Comparison of ENCODE assay signal across 8 cellular contexts in genomic region chr3:69087030-69087791, GRCh38. TPM values are rescaled to one million over a fixed set of nuclear protein-coding genes. Genes with fewer than 3 reads are reported as not detected.
DNase-seq lines count a peak whose midpoint lies in the region; TF ChIP-seq lines count a peak whose summit lies in the region.
"Had no signal": no experiment of that assay in that cellular context is flagged by ENCODE, and none has a peak within 500 bp of the region (broad histone marks: within the 10 kb centered on the region; RNA-seq: fewer than 3 reads in every experiment).

No MANE protein-coding gene starts in this region.

- TF ChIP-seq CTCF in adrenal gland (IDR thresholded peaks at IDR 0.05) (no peak), suprapubic skin (IDR thresholded peaks at IDR 0.05) (no peak), H9 (conservative IDR thresholded peaks at IDR 0.05) (no peak)

- H3K27me3 ChIP-seq in Karpas-422 (ENCODE audit: low read length) (no peaks in the 10 kb centered on the region), adrenal gland (no peaks in the 10 kb centered on the region), layer of hippocampus (ENCODE audit: control insufficient read depth, insufficient read depth, low read length) (no peaks in the 10 kb centered on the region), suprapubic skin (no peaks in the 10 kb centered on the region), H9 (ENCODE audit: insufficient read depth, low read length) (no peaks in the 10 kb centered on the region)

- no peak overlapping the region for H4K91ac ChIP-seq in H9 (ENCODE audit: insufficient read length, low read depth, low read length)

- H3K56ac ChIP-seq in H9 (ENCODE audit: insufficient read length, low read depth, low read length), result no peak overlapping the region

- H3K4me3 Mint-ChIP-seq in H9, result no peak overlapping the region

- no peak overlapping the region for H3K23ac ChIP-seq in H9 (ENCODE audit: insufficient read length, low read depth, low read length)

- H3K9me3 ChIP-seq in Karpas-422 (ENCODE audit: low read length) (no peaks in the 10 kb centered on the region), adrenal gland (replicated peaks in 1 of 3) (no peaks in the 10 kb centered on the region), suprapubic skin (no peaks in the 10 kb centered on the region), H9 (ENCODE audit: control insufficient read depth, low read depth, low read length) (no peaks in the 10 kb centered on the region)

- TF ChIP-seq POLR2A in adrenal gland (IDR thresholded peaks at IDR 0.05) (no peak), suprapubic skin (IDR thresholded peaks at IDR 0.05) (no peak)

- no peak overlapping the region for H3K4me3 ChIP-seq in Karpas-422 (ENCODE audit: low read length)
- H3K4me3 ChIP-seq in adrenal gland, result peak overlapping the region in 1 of 4 donors; percentile 92
- H3K4me3 ChIP-seq in suprapubic skin, result peak overlapping the region; percentile 93

- H4K20me1 ChIP-seq in Karpas-422 (ENCODE audit: insufficient read depth, low read depth, low read length) (no peaks in the 10 kb centered on the region), H9 (ENCODE audit: control insufficient read depth, insufficient read depth, insufficient read length) (no peaks in the 10 kb centered on the region)

- H2AK5ac ChIP-seq in H9 (ENCODE audit: insufficient read length, low read length), result no peak overlapping the region

- DNase-seq in Karpas-422 (no peak), adrenal gland (peak in 1 of 7 donors; percentile 39), suprapubic skin (ENCODE audit: low spot score in 2 of 2) (no peak), H9 (no peak), NCI-H1048 (lab: John Stamatoyannopoulos, UW) (no peak)
- no peak for DNase-seq in stimulated activated CD4-positive, alpha-beta T cell treated with anti-CD3 and anti-CD28 coated beads, Interleukin-4, amount 100 ng/mL, for 1 hour
- DNase-seq: stimulated activated CD4-positive, alpha-beta T cell treated with anti-CD3 and anti-CD28 coated beads, Interleukin-4, amount 100 ng/mL, for 24 hours had no signal

- no peaks in the 10 kb centered on the region for H3K9me2 ChIP-seq in Karpas-422 (replicated peaks; ENCODE audit: insufficient read depth, low read length)

- no peaks in the 10 kb centered on the region for H3K36me3 Mint-ChIP-seq in H9 (ENCODE audit: insufficient read depth in 1 of 3, low read depth in 3 of 3)

- no peak overlapping the region for H3K4ac ChIP-seq in H9 (ENCODE audit: low read depth, low read length)

- H3T11ph ChIP-seq in H9 (ENCODE audit: low read length), result no peak overlapping the region

- no peak for TF ChIP-seq EP300 in suprapubic skin (IDR thresholded peaks at IDR 0.05)

- H3K4me1 ChIP-seq in Karpas-422 (ENCODE audit: low read length) (peaks cover 74% of the 10 kb centered on the region), adrenal gland (replicated peaks in 1 of 2) (peaks cover 59 to 81% of the 10 kb centered on the region in 2 donors), suprapubic skin (peaks cover 86% of the 10 kb centered on the region), H9 (ENCODE audit: insufficient read depth, low read length) (peaks cover 12% of the 10 kb centered on the region)

- no peak overlapping the region for H3K27ac ChIP-seq in Karpas-422 (ENCODE audit: low read length)
- H3K27ac ChIP-seq in adrenal gland, result peak overlapping the region; percentile 66 to 96 (median 90)
- peak overlapping the region; percentile 92 for H3K27ac ChIP-seq in layer of hippocampus (ENCODE audit: low read depth, low read length)
- peak overlapping the region; percentile 96 for H3K27ac ChIP-seq in suprapubic skin
- H3K27ac ChIP-seq in H9 (ENCODE audit: insufficient read length, low read depth, low read length), result no peak overlapping the region

- H2BK12ac ChIP-seq in H9 (ENCODE audit: insufficient read length, low read depth, low read length), result no peak overlapping the region

- intact Hi-C loops in adrenal gland (cut with DNase I), result no loop called here

- no peaks in the 10 kb centered on the region for H3K9me3 Mint-ChIP-seq in H9

- no peak overlapping the region for H3K18ac ChIP-seq in H9 (ENCODE audit: insufficient read length, low read depth, low read length)

- H4K8ac ChIP-seq in H9 (replicated peaks; ENCODE audit: insufficient read length, low read depth, low read length), result no peak overlapping the region

- peaks cover 7% of the 10 kb centered on the region for H3K23me2 ChIP-seq in H9 (ENCODE audit: insufficient read length, low read depth, low read length, poor library complexity, severe bottlenecking)

- no peak overlapping the region for H2BK5ac ChIP-seq in H9 (ENCODE audit: insufficient read length, low read length)

- H3K14ac ChIP-seq in H9 (ENCODE audit: insufficient read depth, low read length), result no peak overlapping the region

- H2AFZ ChIP-seq in Karpas-422 (ENCODE audit: low read length) (no peak overlapping the region), H9 (ENCODE audit: low read length) (no peak overlapping the region)

- WGBS in adrenal gland, 4 donors, result 53 to 71% (median 64%) methylated on average over 3 of the region's 3 CpGs
- WGBS in suprapubic skin, result 57% methylated on average over 3 of the region's 3 CpGs
- no CpG with 5 or more reads among the region's 3 CpGs for WGBS in H9 (ENCODE audit: extremely low coverage, insufficient read length, low lambda C conversion rate)

- H3K79me1 ChIP-seq in H9 (ENCODE audit: insufficient read depth, low read depth, low read length, poor library complexity, severe bottlenecking), result no peaks in the 10 kb centered on the region

- H3K36me3 ChIP-seq in Karpas-422 (ENCODE audit: insufficient read depth, low read length), result no peaks in the 10 kb centered on the region
- peaks cover 0 to 7% of the 10 kb centered on the region in 2 donors for H3K36me3 ChIP-seq in adrenal gland (replicated peaks in 1 of 2)
- H3K36me3 ChIP-seq in suprapubic skin, result no peaks in the 10 kb centered on the region

- H3K27ac Mint-ChIP-seq in H9, result no peak overlapping the region

- no peaks in the 10 kb centered on the region; the same call in 1 of the 2 replicates for H3K27me3 Mint-ChIP-seq in H9 (ENCODE audit: low read depth)

- H2BK15ac ChIP-seq in H9 (ENCODE audit: low read depth, low read length), result no peak overlapping the region

- H3K79me2 ChIP-seq in Karpas-422 (ENCODE audit: low read length), result peaks cover 25% of the 10 kb centered on the region
- H3K79me2 ChIP-seq in H9 (ENCODE audit: insufficient read depth, low read length), result no peaks in the 10 kb centered on the region

- H2BK20ac ChIP-seq in H9 (ENCODE audit: low read depth, low read length, poor library complexity, severe bottlenecking), result no peak overlapping the region

- H2BK120ac ChIP-seq in H9 (ENCODE audit: low read depth, low read length, poor library complexity, severe bottlenecking), result no peak overlapping the region

- peaks cover 38 to 40% of the 10 kb centered on the region in 2 experiments for H3K4me1 Mint-ChIP-seq in H9

- peak overlapping the region; percentile 21 for H3K4me2 ChIP-seq in Karpas-422 (ENCODE audit: low read depth, low read length, poor library complexity, severe bottlenecking)
- no peak overlapping the region for H3K4me2 ChIP-seq in H9 (ENCODE audit: insufficient read depth, insufficient read length, low read length)

- no peak overlapping the region for H3K9ac ChIP-seq in Karpas-422 (ENCODE audit: low read length)
- no peak overlapping the region for H3K9ac ChIP-seq in H9 (ENCODE audit: extremely low read depth, insufficient read length, low read length)

- no peak overlapping the region for H4K5ac ChIP-seq in H9 (ENCODE audit: insufficient read length, low read depth, low read length)

RNA-seq across cellular contexts. Expression of gene ARL6IP5, which starts 2.5 kb away (rescaled TPM):
- total RNA-seq in Karpas-422 (2014; rRNA removed; shearing (Covaris generic); ENCODE audit: low replicate concordance), result 16.6 and 40.7 TPM in 2 replicates
- total RNA-seq in adrenal gland (100 to 1,000 TPM; 105 to 276 (median 191) TPM), suprapubic skin (100 to 1,000 TPM in 1 of 4 donors, 10 to 100 TPM in 3; 58.6 to 106 (median 69.0) TPM), H9 (2021) (15.5 and 16.9 TPM in 2 replicates)
- polyA plus RNA-seq in adrenal gland, result 100 to 1,000 TPM; 100 to 198 (median 130) TPM

RNA-seq across cellular contexts. Expression of gene UBA3, which starts 7.0 kb away (rescaled TPM):
- total RNA-seq in Karpas-422 (2014; rRNA removed; shearing (Covaris generic); ENCODE audit: low replicate concordance), result 58.8 and 83.2 TPM in 2 replicates
- total RNA-seq in adrenal gland (10 to 100 TPM; 39.6 to 85.7 (median 61.5) TPM), suprapubic skin (10 to 100 TPM; 37.2 to 77.7 (median 48.6) TPM), H9 (2021) (64.5 and 67.2 TPM in 2 replicates)
- polyA plus RNA-seq in adrenal gland, result 10 to 100 TPM; 31.8 to 76.9 (median 34.4) TPM

RNA-seq across cellular contexts. Expression of gene TMF1, which starts 35.1 kb away (rescaled TPM):
- total RNA-seq in Karpas-422 (2014; rRNA removed; shearing (Covaris generic); ENCODE audit: low replicate concordance), result 22.1 and 25.2 TPM in 2 replicates
- 10 to 100 TPM; 16.8 to 39.6 (median 27.3) TPM for total RNA-seq in adrenal gland
- polyA plus RNA-seq in adrenal gland, result 10 to 100 TPM in 1 of 3 donors, 1 to 10 TPM in 2; 6.9 to 38.1 (median 9.8) TPM
- 10 to 100 TPM; 19.2 to 46.3 (median 27.8) TPM for total RNA-seq in suprapubic skin
- 17.8 and 21.9 TPM in 2 replicates for total RNA-seq in H9 (2021)

RNA-seq across cellular contexts. Expression of gene LMOD3, which starts 35.2 kb away (rescaled TPM):
- not detected in 2 replicates for total RNA-seq in Karpas-422 (2014; rRNA removed; shearing (Covaris generic); ENCODE audit: low replicate concordance)
- under 1 TPM in 3 of 8 donors, not detected in 5; 0.04 to 0.14 (median 0.10) TPM for total RNA-seq in adrenal gland
- polyA plus RNA-seq in adrenal gland, result under 1 TPM; 0.03 to 0.08 (median 0.07) TPM
- total RNA-seq in suprapubic skin, result under 1 TPM in 1 of 4 donors, not detected in 3; 0.40 TPM
- not detected in 2 replicates for total RNA-seq in H9 (2021)

Comparison
In these comparisons a context has a peak if more than half of its experiments do, and no peak if none do; other contexts are left out.
1. H3K27ac ChIP-seq: peak in adrenal gland (5 of 5), layer of hippocampus (single experiment) and suprapubic skin (single experiment); none in Karpas-422 (single experiment) and H9 (single experiment).